In the genomic region with DNA sequence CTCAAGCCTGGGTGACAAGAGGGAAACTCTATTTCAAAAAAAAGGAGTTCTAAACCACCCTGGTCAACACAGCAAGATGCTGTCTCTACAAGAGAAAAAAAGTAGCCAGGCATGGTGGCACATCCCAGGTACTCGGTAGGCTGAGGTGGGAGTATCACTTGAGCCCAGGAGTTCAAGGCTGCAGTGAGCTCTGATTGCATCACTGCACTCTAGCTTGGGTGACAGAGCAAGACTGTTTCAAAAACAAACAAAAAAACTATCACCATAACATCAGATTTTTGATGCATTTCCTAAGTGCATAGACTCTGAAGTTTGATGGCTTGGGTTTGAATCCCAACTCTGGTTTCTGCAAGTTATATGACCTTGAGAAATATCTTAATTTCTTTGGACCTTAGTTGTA, we compare ENCODE assay signal across 8 cellular contexts.
"Had no signal": no experiment of that assay in that cellular context is flagged by ENCODE, and none has a peak within 500 bp of the region (broad histone marks: within the 10 kb centered on the region; RNA-seq: fewer than 3 reads in every experiment).

No MANE protein-coding gene starts in this region.

- H3K27ac Mint-ChIP-seq: HFFc6, IgD-negative memory B cell had no signal

- H3K4me3 ChIP-seq: GM23248, HAP-1 had no signal

- DNase-seq: GM23248, GOT3, H7, HFFc6 had no signal

- H3K27ac ChIP-seq: GM23248, HL-60 had no signal

- H3K9ac ChIP-seq: GM23248 had no signal

- H3K4me1 ChIP-seq: HAP-1 had no signal

- H3K4me3 Mint-ChIP-seq: HFFc6, IgD-negative memory B cell had no signal

- ATAC-seq: HCT116 had no signal

- H3K9me3 Mint-ChIP-seq: HFFc6, IgD-negative memory B cell had no signal

- H2AFZ ChIP-seq: GM23248 had no signal

- H3K9me3 ChIP-seq: HAP-1 had no signal

- H3K27me3 Mint-ChIP-seq: IgD-negative memory B cell had no signal
